ENCODE assay signal across 9 cellular contexts in the genomic region with DNA sequence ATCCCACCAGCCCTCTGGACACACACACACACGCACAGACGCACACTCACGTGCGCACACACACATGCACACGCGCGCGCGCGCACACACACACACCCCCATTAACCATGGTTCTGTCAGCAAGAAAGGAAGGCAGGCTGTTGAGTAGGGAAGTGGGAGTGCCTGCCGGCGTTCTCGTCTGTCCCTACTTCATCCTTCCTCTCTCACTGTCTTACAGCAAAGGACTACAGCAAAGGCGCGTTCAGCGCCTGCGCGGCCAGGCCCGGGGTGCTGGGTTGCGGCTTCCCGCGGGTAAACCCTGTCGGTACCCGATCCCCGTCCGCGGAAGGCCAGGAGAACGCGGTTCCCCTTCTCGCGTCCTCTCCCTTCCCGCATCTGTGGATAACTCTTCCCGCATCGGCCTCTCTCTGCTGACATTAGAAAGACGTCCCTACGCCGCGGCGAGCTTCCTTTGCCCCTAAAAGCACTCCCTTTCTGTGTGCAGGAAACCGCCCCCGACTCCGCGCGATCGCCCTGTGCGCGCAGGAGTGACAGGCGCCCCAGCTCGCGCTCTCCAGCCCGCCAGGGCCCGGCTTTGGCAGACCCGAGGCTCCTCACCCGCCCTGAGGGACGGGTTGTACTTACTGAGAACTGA.
DNase-seq lines count a peak whose midpoint lies in the region; ATAC-seq and TF ChIP-seq lines count a peak whose summit lies in the region.
"Had no signal": no experiment of that assay in that cellular context is flagged by ENCODE, and none has a peak within 500 bp of the region (broad histone marks: within the 10 kb centered on the region; RNA-seq: fewer than 3 reads in every experiment).

No MANE protein-coding gene starts in this region.

- H3K27me3 Mint-ChIP-seq in CD14-positive monocyte (ENCODE audit: low read depth in 3 of 3) (peaks cover 20 to 31% (median 21%) of the 10 kb centered on the region in 3 donors), activated B cell treated with CpG ODN at 0.5 μM for 24 hours (peaks cover 36% of the 10 kb centered on the region), neural crest cell (ENCODE audit: low read depth) (peaks cover 15% of the 10 kb centered on the region)

- no peaks in the 10 kb centered on the region for H3K4me1 ChIP-seq in aorta (ENCODE audit: control insufficient read depth in 1 of 2, insufficient read depth in 2 of 2, low read length in 2 of 2)

- WGBS in aorta, 2 donors = 2 to 4% methylated on average over 52 to 55 of the region's 55 CpGs

- no peaks in the 10 kb centered on the region for H3K9me3 ChIP-seq in aorta (ENCODE audit: control insufficient read depth, low read length)

- H3K4me3 Mint-ChIP-seq in CD14-positive monocyte (peak overlapping the region; percentile 84 to 94), activated B cell treated with CpG ODN at 0.5 μM for 24 hours (peak overlapping the region; percentile 55), neural crest cell (peak overlapping the region; percentile 84)

- H3K36me3 ChIP-seq in aorta (ENCODE audit: control insufficient read depth in 1 of 2, insufficient read depth in 2 of 2, low read length in 1 of 2) = no peaks in the 10 kb centered on the region

- POLR2A ChIA-PET in activated B cell treated with CpG ODN at 0.5 μM for 24 hours (lab: Charles Lee) = no interaction called here

- ATAC-seq in HG02852 (IDR thresholded peaks at IDR 0.05; ENCODE audit: unreplicated experiment) = peak; percentile 59
- ATAC-seq in activated B cell treated with CpG ODN at 0.5 μM for 24 hours (ENCODE audit: low read depth) = no peak
- peak; percentile 75 for ATAC-seq in aorta (ENCODE audit: low FRiP score)
- ATAC-seq: HCT116 had no signal

- peaks cover 0 to 17% (median 0%) of the 10 kb centered on the region in 7 donors for H3K9me3 Mint-ChIP-seq in CD14-positive monocyte
- H3K9me3 Mint-ChIP-seq in activated B cell treated with CpG ODN at 0.5 μM for 24 hours = no peaks in the 10 kb centered on the region
- H3K9me3 Mint-ChIP-seq in neural crest cell = no peaks in the 10 kb centered on the region

- intact Hi-C loops in CD14-positive monocyte (cut with micrococcal nuclease) = no loop called here
- intact Hi-C loops in activated B cell treated with CpG ODN at 0.5 μM for 24 hours (cut with micrococcal nuclease) = no loop called here
- intact Hi-C loops in aorta (cut with DNase I) = no loop called here

- H3K27me3 ChIP-seq in aorta (ENCODE audit: control insufficient read depth in 1 of 2, insufficient read depth in 2 of 2, low read length in 1 of 2) = no peaks in the 10 kb centered on the region

- H3K36me3 Mint-ChIP-seq in CD14-positive monocyte (no peaks in the 10 kb centered on the region), activated B cell treated with CpG ODN at 0.5 μM for 24 hours (ENCODE audit: low read depth) (no peaks in the 10 kb centered on the region), neural crest cell (ENCODE audit: low read depth) (no peaks in the 10 kb centered on the region)

- H3K27ac Mint-ChIP-seq in CD14-positive monocyte = peak overlapping the region in 4 of 7 donors; percentile 25 to 37 (median 28)
- H3K27ac Mint-ChIP-seq in activated B cell treated with CpG ODN at 0.5 μM for 24 hours = no peak overlapping the region
- peak overlapping the region; percentile 46 for H3K27ac Mint-ChIP-seq in neural crest cell (ENCODE audit: unreplicated experiment)

- H3K4me1 Mint-ChIP-seq in CD14-positive monocyte (peaks cover 17% of the 10 kb centered on the region), activated B cell treated with CpG ODN at 0.5 μM for 24 hours (peaks cover 12% of the 10 kb centered on the region), neural crest cell (peaks cover 18% of the 10 kb centered on the region)

- no peak overlapping the region for H3K27ac ChIP-seq in aorta (ENCODE audit: low read depth in 1 of 2, low read length in 2 of 2)

- TF ChIP-seq CTCF in CD14-positive monocyte (IDR thresholded peaks at IDR 0.05) (no peak), activated B cell treated with CpG ODN at 0.5 μM for 24 hours (IDR thresholded peaks at IDR 0.05) (no peak), neural crest cell (conservative IDR thresholded peaks at IDR 0.05) (no peak)

- CTCF ChIA-PET in activated B cell treated with CpG ODN at 0.5 μM for 24 hours (lab: Charles Lee) = no interaction called here

- DNase-seq in CD14-positive monocyte (ENCODE audit: low spot score) (no peak), activated B cell treated with CpG ODN at 0.5 μM for 24 hours (no peak), fibroblast of the conjunctiva (ENCODE audit: low read depth) (peak; percentile 3), neural crest cell (ENCODE audit: low read depth, low spot score) (peak; percentile 55), aorta (peak; percentile 81 to 82), HuH-7 (ENCODE audit: low spot score) (no peak), OCI-M1 (lab: John Stamatoyannopoulos, UW) (no peak)

- H3K4me3 ChIP-seq in aorta (ENCODE audit: low read length in 2 of 2) = peak overlapping the region in 1 of 2 donors; percentile 11

Comparison
In these comparisons a context has a peak if more than half of its experiments do, and no peak if none do; other contexts are left out.
1. DNase-seq: peak in fibroblast of the conjunctiva (single experiment), neural crest cell (single experiment) and aorta (2 of 2); none in CD14-positive monocyte (single experiment), activated B cell treated with CpG ODN at 0.5 μM for 24 hours (single experiment), HuH-7 (single experiment) and OCI-M1 (single experiment).
2. Peak in every context shown above with its lines, with median percentiles within 50 percentile points of each other: H3K4me3 Mint-ChIP-seq.